8 cellular contexts compared by ENCODE assay signal in genomic region chr16:649646-650045, GRCh38. TPM values are rescaled to one million over a fixed set of nuclear protein-coding genes. Genes with fewer than 3 reads are reported as not detected.
DNase-seq lines count a peak whose midpoint lies in the region; ATAC-seq, FAIRE-seq and TF ChIP-seq lines count a peak whose summit lies in the region.

No MANE protein-coding gene starts in this region.

- H3K4me3 ChIP-seq in CD4-positive, CD25-positive, alpha-beta regulatory T cell (ENCODE audit: low read depth, low read length), result no peak overlapping the region
- H3K4me3 ChIP-seq in H1 (ENCODE audit: extremely low read depth in 1 of 4, insufficient read depth in 2 of 4, low read depth in 3 of 4, low read length in 4 of 4), result peak overlapping the region; percentile 59 to 76 (median 68)
- peak overlapping the region; percentile 81 for H3K4me3 ChIP-seq in neural progenitor cell

- H3K9ac ChIP-seq in H1 (replicated peaks in 1 of 4; ENCODE audit: extremely low read depth in 1 of 4, low read depth in 3 of 4, low read length in 3 of 4), result peak overlapping the region in 1 of 4 experiments; percentile 34; a peak in 3 of 7 replicates
- peak overlapping the region; percentile 48 for H3K9ac ChIP-seq in neural progenitor cell

- no peak for TF ChIP-seq EP300 in H1 (IDR thresholded peaks at IDR 0.05; ENCODE audit: borderline replicate concordance in 1 of 2, low read depth in 2 of 2, low read length in 2 of 2)

- H4K5ac ChIP-seq in H1 (ENCODE audit: insufficient read length, low read depth, low read length), result no peak overlapping the region

- no peak overlapping the region for H3K18ac ChIP-seq in H1 (ENCODE audit: extremely low read depth, low read length)

- H2AFZ ChIP-seq in H1 (ENCODE audit: low read length) (no peak overlapping the region), neural progenitor cell (replicated peaks) (peak overlapping the region; percentile 16)

- peak overlapping the region; percentile 91 for H3K27ac ChIP-seq in CD4-positive, CD25-positive, alpha-beta regulatory T cell (ENCODE audit: insufficient read depth, low read length, poor library complexity, severe bottlenecking)
- no peak overlapping the region for H3K27ac ChIP-seq in H1 (ENCODE audit: low read depth, low read length)
- H3K27ac ChIP-seq in neural progenitor cell, result no peak overlapping the region

- TF ChIP-seq POLR2A in H1 (IDR thresholded peaks at IDR 0.05; ENCODE audit: control extremely low read depth in 1 of 2, low read depth in 2 of 2, low read length in 2 of 2), result no peak

- H3K79me2 ChIP-seq in H1 (ENCODE audit: control insufficient read depth in 1 of 2, insufficient read depth in 2 of 2, low read length in 2 of 2) (no peaks in the 10 kb centered on the region), neural progenitor cell (ENCODE audit: low read depth) (no peaks in the 10 kb centered on the region)

- no peak overlapping the region for H2AK5ac ChIP-seq in H1 (ENCODE audit: low read depth, low read length)

- H3F3A ChIP-seq in neural progenitor cell (ENCODE audit: low read depth), result peaks cover 9% of the 10 kb centered on the region

- H3K36me3 Mint-ChIP-seq in CD4-positive, CD25-positive, alpha-beta regulatory T cell, result no peaks in the 10 kb centered on the region
- H3K36me3 Mint-ChIP-seq in neural progenitor cell, result no peaks in the 10 kb centered on the region

- peak in 1 of 3 donors; percentile 16 for DNase-seq in CD4-positive, CD25-positive, alpha-beta regulatory T cell
- DNase-seq in OCI-M1 (lab: John Stamatoyannopoulos, UW) (peak; percentile 29), H1 (ENCODE audit: low read depth in 1 of 2, low spot score in 2 of 2) (no peak), neural progenitor cell (ENCODE audit: low spot score) (no peak), epidermal melanocyte (ENCODE audit: insufficient read length, low spot score) (no peak), middle frontal gyrus (ENCODE audit: extremely low spot score, low spot score) (no peak)

- no peak overlapping the region for H4K8ac ChIP-seq in H1 (ENCODE audit: extremely low read depth, insufficient read depth, low read length)

- no peaks in the 10 kb centered on the region; the same call in 1 of the 2 replicates for H3K79me1 ChIP-seq in H1 (ENCODE audit: low read depth, low read length)

- no peaks in the 10 kb centered on the region for H3K27me3 Mint-ChIP-seq in CD4-positive, CD25-positive, alpha-beta regulatory T cell
- H3K27me3 Mint-ChIP-seq in neural progenitor cell (ENCODE audit: insufficient read depth, low read depth), result no peaks in the 10 kb centered on the region

- POLR2A ChIA-PET in H1 (lab: Charles Lee; ENCODE audit: partially characterized antibody), result interaction anchor here (0.8 to 2.9 kb wide), 15 partner anchors 8 to 266 kb away, joined by 3 to 14 read pairs (median 4); partner anchors contain the start of genes METTL26, RHBDL1, RHOT2 and STUB1

- no peak overlapping the region for H4K91ac ChIP-seq in H1 (replicated peaks; ENCODE audit: insufficient read length, low read length)

- CTCF ChIA-PET in H1 (lab: Charles Lee; ENCODE audit: partially characterized antibody), result interaction anchor here (0.6 to 7.9 kb wide), 6 partner anchors 11 to 110 kb away, joined by 3 to 104 read pairs (median 13); partner anchors contain the start of gene RHOT2

- no peaks in the 10 kb centered on the region for H3K9me3 Mint-ChIP-seq in CD4-positive, CD25-positive, alpha-beta regulatory T cell
- no peaks in the 10 kb centered on the region for H3K9me3 Mint-ChIP-seq in neural progenitor cell

- no peak for TF ChIP-seq RAD21 in H1 (IDR thresholded peaks at IDR 0.05 in 1 of 2, conservative IDR thresholded peaks at IDR 0.05 in 1 of 2; ENCODE audit: low read depth in 2 of 2, low read length in 2 of 2)

- no peak overlapping the region for H2BK15ac ChIP-seq in H1 (ENCODE audit: low read length)

- H3K56ac ChIP-seq in H1 (replicated peaks; ENCODE audit: insufficient read length, low read depth, low read length), result no peak overlapping the region

- peak overlapping the region in 1 of 3 donors; percentile 7 for H3K27ac Mint-ChIP-seq in CD4-positive, CD25-positive, alpha-beta regulatory T cell
- H3K27ac Mint-ChIP-seq in neural progenitor cell, result no peak overlapping the region

- H3K23ac ChIP-seq in H1 (ENCODE audit: insufficient read length), result no peak overlapping the region

- H4K20me1 ChIP-seq in H1 (replicated peaks in 1 of 2; ENCODE audit: control insufficient read depth in 1 of 2, insufficient read depth in 2 of 2, low read length in 2 of 2) (peaks cover 0 to 9% of the 10 kb centered on the region in 2 experiments), neural progenitor cell (ENCODE audit: low read depth) (peaks cover 8% of the 10 kb centered on the region)

- no peaks in the 10 kb centered on the region for H3K36me3 ChIP-seq in CD4-positive, CD25-positive, alpha-beta regulatory T cell (ENCODE audit: control insufficient read depth, insufficient read depth, low read length)
- peaks cover 0 to 9% (median 1%) of the 10 kb centered on the region in 4 experiments; a peak in 1 of 8 replicates for H3K36me3 ChIP-seq in H1 (ENCODE audit: control insufficient read depth in 2 of 4, insufficient read depth in 4 of 4, low read length in 3 of 4)
- no peaks in the 10 kb centered on the region for H3K36me3 ChIP-seq in neural progenitor cell

- H3K9me3 ChIP-seq in CD4-positive, CD25-positive, alpha-beta regulatory T cell (ENCODE audit: control insufficient read depth in 2 of 2, low read length in 2 of 2), result no peaks in the 10 kb centered on the region
- H3K9me3 ChIP-seq in H1 (ENCODE audit: insufficient read depth in 2 of 2, low read depth in 1 of 2, low read length in 1 of 2), result no peaks in the 10 kb centered on the region
- H3K9me3 ChIP-seq in neural progenitor cell (ENCODE audit: low read depth), result no peaks in the 10 kb centered on the region

- H2BK120ac ChIP-seq in H1 (replicated peaks; ENCODE audit: low read depth, low read length), result no peak overlapping the region

- peaks cover 23% of the 10 kb centered on the region for H3K4me1 ChIP-seq in CD4-positive, CD25-positive, alpha-beta regulatory T cell (ENCODE audit: control insufficient read depth, insufficient read depth, low read length, poor library complexity, severe bottlenecking)
- peaks cover 0 to 4% (median under 1%) of the 10 kb centered on the region in 4 experiments; a peak in 4 of 7 replicates for H3K4me1 ChIP-seq in H1 (replicated peaks in 1 of 4; ENCODE audit: control insufficient read depth in 3 of 4, insufficient read depth in 4 of 4, low read length in 3 of 4)
- H3K4me1 ChIP-seq in neural progenitor cell, result peaks cover 5% of the 10 kb centered on the region

- H3K27me3 ChIP-seq in CD4-positive, CD25-positive, alpha-beta regulatory T cell (ENCODE audit: control insufficient read depth, insufficient read depth, low read length), result no peaks in the 10 kb centered on the region
- H3K27me3 ChIP-seq in H1 (replicated peaks in 1 of 4; ENCODE audit: control insufficient read depth in 3 of 4, extremely low read depth in 1 of 4, insufficient read depth in 3 of 4, low read length in 3 of 4) (no peaks in the 10 kb centered on the region), neural progenitor cell (no peaks in the 10 kb centered on the region)

- H2BK20ac ChIP-seq in H1 (ENCODE audit: low read length), result no peak overlapping the region

- peaks cover 7% of the 10 kb centered on the region for H3K23me2 ChIP-seq in H1 (ENCODE audit: low read depth, low read length)

- WGBS in H1 (ENCODE audit: extremely low coverage in 1 of 2, insufficient coverage in 1 of 2, insufficient read length in 1 of 2, insufficient replicate concordance in 2 of 2, low coverage in 1 of 2, low lambda C conversion rate in 2 of 2, missing lambda C conversion rate in 1 of 2), 2 experiments, result 14% methylated on average over 31 of the region's 42 CpGs; no CpG with 5 or more reads in 1 of the 2 experiments

- H3K4me2 ChIP-seq in H1 (ENCODE audit: insufficient read depth in 1 of 2, low read depth in 2 of 2, low read length in 2 of 2) (peak overlapping the region; percentile 67 to 86), neural progenitor cell (peak overlapping the region; percentile 92)

- TF ChIP-seq CTCF in H1 (IDR thresholded peaks at IDR 0.05; ENCODE audit: control extremely low read depth in 1 of 3, insufficient read depth in 1 of 3, low read depth in 1 of 3, low read length in 3 of 3) (no peak), neural progenitor cell (IDR thresholded peaks at IDR 0.05) (no peak)

- no peak overlapping the region for H3K4ac ChIP-seq in H1 (replicated peaks; ENCODE audit: insufficient read length, low read depth, low read length)

- H3K14ac ChIP-seq in H1 (ENCODE audit: insufficient read length), result no peak overlapping the region

- FAIRE-seq in H1 (lab: Jason Lieb, UNC), result no peak

- H3K4me3 Mint-ChIP-seq in CD4-positive, CD25-positive, alpha-beta regulatory T cell, result peak overlapping the region in 3 of 4 donors; percentile 58 to 73 (median 69)
- peak overlapping the region; percentile 83 for H3K4me3 Mint-ChIP-seq in neural progenitor cell

- peaks cover 0 to 21% (median 3%) of the 10 kb centered on the region in 4 donors for H3K4me1 Mint-ChIP-seq in CD4-positive, CD25-positive, alpha-beta regulatory T cell
- H3K4me1 Mint-ChIP-seq in neural progenitor cell, result peaks cover 6% of the 10 kb centered on the region

- H2BK5ac ChIP-seq in H1 (ENCODE audit: low read depth, low read length), result no peak overlapping the region

- H2BK12ac ChIP-seq in H1 (ENCODE audit: low read depth, low read length), result no peak overlapping the region

- no peak for ATAC-seq in CD4-positive, CD25-positive, alpha-beta regulatory T cell (ENCODE audit: low read depth in 2 of 2)
- peak; percentile 6 for ATAC-seq in GM21515 (IDR thresholded peaks at IDR 0.05; ENCODE audit: unreplicated experiment)
- ATAC-seq in GM21717 (IDR thresholded peaks at IDR 0.05; ENCODE audit: unreplicated experiment), result no peak

RNA-seq across cellular contexts. Expression of gene WDR90, which starts 0.5 kb away (rescaled TPM):
- total RNA-seq in CD4-positive, CD25-positive, alpha-beta regulatory T cell, result 11.4 TPM
- polyA plus RNA-seq in CD4-positive, CD25-positive, alpha-beta regulatory T cell, result 1 to 10 TPM in 2 of 4 donors, under 1 TPM in 2; 0.89 to 2.5 (median 1.1) TPM
- total RNA-seq in H1 (2021; fragmentation: NEBNext Ultra II Directional; extraction: Animal tissue kit (Norgen Biotek cat#: 25700)), result 44.4 and 47.2 TPM in 2 replicates
- 24.0 and 38.1 TPM in 2 replicates for polyA plus RNA-seq in H1 (2011; rRNA removed)
- polyA plus RNA-seq in H1 (2011; cell fraction: cytosol; rRNA removed), result 32.6 TPM
- polyA plus RNA-seq in H1 (2011; cell fraction: nucleus; rRNA removed), result 254 TPM
- 27.7 to 55.2 TPM (median 53.5 TPM) in 4 replicates for polyA plus RNA-seq in H1 (2012, experiment 1 of 2)
- polyA plus RNA-seq in H1 (2012, experiment 2 of 2), result 26.8 TPM
- 24.8 TPM for polyA plus RNA-seq in H1 (2013, experiment 1 of 2)
- polyA plus RNA-seq in H1 (2013, experiment 2 of 2), result 21.9 TPM
- 13.8 TPM in 2 replicates for polyA minus RNA-seq in H1 (2011; rRNA and poly(A)+ RNA removed)
- 18.3 TPM for polyA minus RNA-seq in H1 (2011; cell fraction: cytosol; rRNA and poly(A)+ RNA removed)
- polyA minus RNA-seq in H1 (2011; cell fraction: nucleus; rRNA and poly(A)+ RNA removed), result 52.9 TPM
- 9.3 and 33.4 TPM in 2 replicates for total RNA-seq in neural progenitor cell (ENCODE audit: low replicate concordance)

RNA-seq across cellular contexts. Expression of gene MCRIP2, which starts 8.0 kb away (rescaled TPM):
- 10.5 TPM for total RNA-seq in CD4-positive, CD25-positive, alpha-beta regulatory T cell
- polyA plus RNA-seq in CD4-positive, CD25-positive, alpha-beta regulatory T cell, result 10 to 100 TPM; 18.0 to 23.1 (median 18.4) TPM
- 45.4 and 45.7 TPM in 2 replicates for total RNA-seq in H1 (2021; fragmentation: NEBNext Ultra II Directional; extraction: Animal tissue kit (Norgen Biotek cat#: 25700))
- polyA plus RNA-seq in H1 (2011; rRNA removed), result 75.5 and 102 TPM in 2 replicates
- polyA plus RNA-seq in H1 (2011; cell fraction: cytosol; rRNA removed), result 53.7 TPM
- polyA plus RNA-seq in H1 (2011; cell fraction: nucleus; rRNA removed), result 63.7 TPM
- polyA plus RNA-seq in H1 (2012, experiment 1 of 2), result 15.4 to 49.5 TPM (median 40.3 TPM) in 4 replicates
- polyA plus RNA-seq in H1 (2012, experiment 2 of 2), result 40.7 TPM
- 75.0 TPM for polyA plus RNA-seq in H1 (2013, experiment 1 of 2)
- polyA plus RNA-seq in H1 (2013, experiment 2 of 2), result 69.3 TPM
- 5.2 and 5.8 TPM in 2 replicates for polyA minus RNA-seq in H1 (2011; rRNA and poly(A)+ RNA removed)
- polyA minus RNA-seq in H1 (2011; cell fraction: cytosol; rRNA and poly(A)+ RNA removed), result 18.3 TPM
- polyA minus RNA-seq in H1 (2011; cell fraction: nucleus; rRNA and poly(A)+ RNA removed), result 22.1 TPM
- total RNA-seq in neural progenitor cell (ENCODE audit: low replicate concordance), result 1.5 and 4.7 TPM in 2 replicates

RNA-seq across cellular contexts. Expression of gene METTL26, which starts 13.5 kb away (rescaled TPM):
- 45.3 TPM for total RNA-seq in CD4-positive, CD25-positive, alpha-beta regulatory T cell
- 100 to 1,000 TPM in 2 of 4 donors, 10 to 100 TPM in 2; 82.7 to 133 (median 102) TPM for polyA plus RNA-seq in CD4-positive, CD25-positive, alpha-beta regulatory T cell
- total RNA-seq in H1 (2021; fragmentation: NEBNext Ultra II Directional; extraction: Animal tissue kit (Norgen Biotek cat#: 25700)), result 100 and 108 TPM in 2 replicates
- 186 and 203 TPM in 2 replicates for polyA plus RNA-seq in H1 (2011; rRNA removed)
- 162 TPM for polyA plus RNA-seq in H1 (2011; cell fraction: cytosol; rRNA removed)
- polyA plus RNA-seq in H1 (2011; cell fraction: nucleus; rRNA removed), result 223 TPM
- polyA plus RNA-seq in H1 (2012, experiment 1 of 2), result 71.0 to 114 TPM (median 105 TPM) in 4 replicates
- polyA plus RNA-seq in H1 (2012, experiment 2 of 2), result 145 TPM
- 85.9 TPM for polyA plus RNA-seq in H1 (2013, experiment 1 of 2)
- 90.7 TPM for polyA plus RNA-seq in H1 (2013, experiment 2 of 2)
- polyA minus RNA-seq in H1 (2011; rRNA and poly(A)+ RNA removed), result 17.4 and 18.7 TPM in 2 replicates
- polyA minus RNA-seq in H1 (2011; cell fraction: cytosol; rRNA and poly(A)+ RNA removed), result 64.4 TPM
- polyA minus RNA-seq in H1 (2011; cell fraction: nucleus; rRNA and poly(A)+ RNA removed), result 71.6 TPM
- total RNA-seq in neural progenitor cell (ENCODE audit: low replicate concordance), result 46.0 and 125 TPM in 2 replicates

RNA-seq across cellular contexts. Expression of gene RHOT2, which starts 18.3 kb away (rescaled TPM):
- total RNA-seq in CD4-positive, CD25-positive, alpha-beta regulatory T cell, result 212 TPM
- 10 to 100 TPM; 34.3 to 47.1 (median 38.4) TPM for polyA plus RNA-seq in CD4-positive, CD25-positive, alpha-beta regulatory T cell
- total RNA-seq in H1 (2021; fragmentation: NEBNext Ultra II Directional; extraction: Animal tissue kit (Norgen Biotek cat#: 25700)), result 149 and 162 TPM in 2 replicates
- polyA plus RNA-seq in H1 (2011; rRNA removed), result 194 and 320 TPM in 2 replicates
- 230 TPM for polyA plus RNA-seq in H1 (2011; cell fraction: cytosol; rRNA removed)
- polyA plus RNA-seq in H1 (2011; cell fraction: nucleus; rRNA removed), result 1,150 TPM
- polyA plus RNA-seq in H1 (2012, experiment 1 of 2), result 115 to 182 TPM (median 174 TPM) in 4 replicates
- polyA plus RNA-seq in H1 (2012, experiment 2 of 2), result 126 TPM
- 139 TPM for polyA plus RNA-seq in H1 (2013, experiment 1 of 2)
- polyA plus RNA-seq in H1 (2013, experiment 2 of 2), result 113 TPM
- 37.9 and 39.8 TPM in 2 replicates for polyA minus RNA-seq in H1 (2011; rRNA and poly(A)+ RNA removed)
- 73.9 TPM for polyA minus RNA-seq in H1 (2011; cell fraction: cytosol; rRNA and poly(A)+ RNA removed)
- polyA minus RNA-seq in H1 (2011; cell fraction: nucleus; rRNA and poly(A)+ RNA removed), result 130 TPM
- total RNA-seq in neural progenitor cell (ENCODE audit: low replicate concordance), result 34.0 and 138 TPM in 2 replicates

RNA-seq across cellular contexts. Expression of gene WFIKKN1, which starts 18.9 kb away (rescaled TPM):
- total RNA-seq in CD4-positive, CD25-positive, alpha-beta regulatory T cell, result 0.22 TPM
- polyA plus RNA-seq in CD4-positive, CD25-positive, alpha-beta regulatory T cell, result not detected
- 10.2 and 11.4 TPM in 2 replicates for total RNA-seq in H1 (2021; fragmentation: NEBNext Ultra II Directional; extraction: Animal tissue kit (Norgen Biotek cat#: 25700))
- 15.8 and 28.4 TPM in 2 replicates for polyA plus RNA-seq in H1 (2011; rRNA removed)
- 19.7 TPM for polyA plus RNA-seq in H1 (2011; cell fraction: cytosol; rRNA removed)
- 21.8 TPM for polyA plus RNA-seq in H1 (2011; cell fraction: nucleus; rRNA removed)
- 4.8 to 11.4 TPM (median 10.2 TPM) in 4 replicates for polyA plus RNA-seq in H1 (2012, experiment 1 of 2)
- polyA plus RNA-seq in H1 (2012, experiment 2 of 2), result 8.5 TPM
- polyA plus RNA-seq in H1 (2013, experiment 1 of 2), result 12.3 TPM
- polyA plus RNA-seq in H1 (2013, experiment 2 of 2), result 11.2 TPM
- 1.4 and 1.8 TPM in 2 replicates for polyA minus RNA-seq in H1 (2011; rRNA and poly(A)+ RNA removed)
- 12.0 TPM for polyA minus RNA-seq in H1 (2011; cell fraction: cytosol; rRNA and poly(A)+ RNA removed)
- polyA minus RNA-seq in H1 (2011; cell fraction: nucleus; rRNA and poly(A)+ RNA removed), result 10.3 TPM
- total RNA-seq in neural progenitor cell (ENCODE audit: low replicate concordance), result 5.9 and 22.5 TPM in 2 replicates
